Comparison of ENCODE assay signal across 26 cellular contexts in genomic region chr11:82680252-82680651, GRCh38. TPM values are rescaled to one million over a fixed set of nuclear protein-coding genes. Genes with fewer than 3 reads are reported as not detected.
DNase-seq lines count a peak whose midpoint lies in the region; ATAC-seq and TF ChIP-seq lines count a peak whose summit lies in the region.
"Had no signal": no experiment of that assay in that cellular context is flagged by ENCODE, and none has a peak within 500 bp of the region (broad histone marks: within the 10 kb centered on the region; RNA-seq: fewer than 3 reads in every experiment).

No MANE protein-coding gene starts in this region.

- H3K9me3 ChIP-seq in mucosa of descending colon (no peaks in the 10 kb centered on the region), OCI-LY7 (ENCODE audit: low read length) (no peaks in the 10 kb centered on the region)
- H3K9me3 ChIP-seq: pancreas had no signal

- H3K9me2 ChIP-seq in OCI-LY7 (ENCODE audit: insufficient read depth, low read length): no peaks in the 10 kb centered on the region

- no peak overlapping the region for H3K4me2 ChIP-seq in OCI-LY7 (ENCODE audit: low read length)

- TF ChIP-seq CTCF in mucosa of descending colon (IDR thresholded peaks at IDR 0.05): no peak
- TF ChIP-seq CTCF in endothelial cell (IDR thresholded peaks at IDR 0.05; ENCODE audit: unreplicated experiment): no peak
- no peak for TF ChIP-seq CTCF in OCI-LY7 (conservative IDR thresholded peaks at IDR 0.05; ENCODE audit: low read length)

- intact Hi-C loops in mucosa of descending colon (cut with DNase I, micrococcal nuclease): no loop called here
- intact Hi-C loops in OCI-LY7 (cut with micrococcal nuclease; ENCODE audit: unreplicated experiment): loop anchor here (10.0 kb wide), 1 partner anchor 1135 kb away; no protein-coding TSS in a partner anchor

- H3K4me3 ChIP-seq in mucosa of descending colon (no peak overlapping the region), OCI-LY7 (ENCODE audit: low read depth, low read length, poor library complexity, severe bottlenecking) (no peak overlapping the region)
- H3K4me3 ChIP-seq: GM12878, pancreas, Peyer's patch, SK-N-MC had no signal

- H3K27me3 Mint-ChIP-seq in endothelial cell (ENCODE audit: unreplicated experiment): no peaks in the 10 kb centered on the region
- peaks cover 29% of the 10 kb centered on the region for H3K27me3 Mint-ChIP-seq in activated naive CD8-positive, alpha-beta T cell treated with anti-CD3 and anti-CD28 coated beads for 36 hours

- H3K79me2 ChIP-seq in OCI-LY7 (ENCODE audit: insufficient read depth, low read depth, low read length): no peaks in the 10 kb centered on the region

- H3K36me3 ChIP-seq in mucosa of descending colon (ENCODE audit: low read depth): no peaks in the 10 kb centered on the region
- no peaks in the 10 kb centered on the region for H3K36me3 ChIP-seq in OCI-LY7 (ENCODE audit: insufficient read depth, low read length)
- H3K36me3 ChIP-seq: pancreas, Peyer's patch had no signal

- H3K9me3 Mint-ChIP-seq in endothelial cell (ENCODE audit: unreplicated experiment): no peaks in the 10 kb centered on the region
- peaks cover 2% of the 10 kb centered on the region for H3K9me3 Mint-ChIP-seq in activated naive CD8-positive, alpha-beta T cell treated with anti-CD3 and anti-CD28 coated beads for 36 hours
- H3K9me3 Mint-ChIP-seq: natural killer cell treated with Interleukin-12 subunit alpha and Interleukin-12 subunit beta and Interleukin-15 and Interleukin-18, amount 100 ng/mL, for 72 hours had no signal

- H3K4me3 Mint-ChIP-seq in endothelial cell (ENCODE audit: unreplicated experiment): no peak overlapping the region
- H3K4me3 Mint-ChIP-seq in activated naive CD8-positive, alpha-beta T cell treated with anti-CD3 and anti-CD28 coated beads for 36 hours: no peak overlapping the region
- H3K4me3 Mint-ChIP-seq: activated naive CD4-positive, alpha-beta T cell treated with anti-CD3 and anti-CD28 coated beads, Interleukin-2, amount 10 ng/mL, durations not matched to agents 7 days and 5 days; activated T-cell treated with anti-CD3 and anti-CD28 coated beads, Interleukin-2, amount 50 U/mL, for 4 hours; CD4-positive, CD25-positive, alpha-beta regulatory T cell; mesothelial cell of epicardium; natural killer cell treated with Interleukin-12 subunit alpha and Interleukin-12 subunit beta and Interleukin-15 and Interleukin-18, amount 100 ng/mL, for 72 hours had no signal

- DNase-seq in ELF-1 (ENCODE audit: low read depth, low spot score) (peak; percentile 69), LoVo (ENCODE audit: low spot score) (peak; percentile 52), T1000 (lab: John Stamatoyannopoulos, UW) (peak; percentile 29), mucosa of descending colon (peak in 2 of 3 donors; percentile 56 to 78), endothelial cell (ENCODE audit: low spot score) (no peak), OCI-LY7 (ENCODE audit: low spot score) (no peak)
- no peak for DNase-seq in activated naive CD8-positive, alpha-beta T cell treated with anti-CD3 and anti-CD28 coated beads for 36 hours
- DNase-seq: activated CD8-positive, alpha-beta memory T cell treated with anti-CD3 and anti-CD28 coated beads for 24 hours; activated naive CD4-positive, alpha-beta T cell treated with anti-CD3 and anti-CD28 coated beads, Interleukin-2, amount 10 ng/mL, durations not matched to agents 7 days and 5 days; activated T-cell treated with anti-CD3 and anti-CD28 coated beads, Interleukin-2, amount 50 U/mL, for 4 hours; CD4-positive, CD25-positive, alpha-beta regulatory T cell; cerebellar nuclear complex; DMS 273 treated with DMSO at 0.1 percent for 48 hours; effector memory CD4-positive, alpha-beta T cell; Karpas-422; NCI-H226; pancreas; Peyer's patch; stimulated activated naive CD4-positive, alpha-beta T cell had no signal

- H3K4me1 Mint-ChIP-seq in endothelial cell (ENCODE audit: unreplicated experiment): no peaks in the 10 kb centered on the region
- no peaks in the 10 kb centered on the region for H3K4me1 Mint-ChIP-seq in activated naive CD8-positive, alpha-beta T cell treated with anti-CD3 and anti-CD28 coated beads for 36 hours
- H3K4me1 Mint-ChIP-seq: activated naive CD4-positive, alpha-beta T cell treated with anti-CD3 and anti-CD28 coated beads, Interleukin-2, amount 10 ng/mL, durations not matched to agents 7 days and 5 days; mesothelial cell of epicardium had no signal

- no peak overlapping the region for H2AFZ ChIP-seq in OCI-LY7 (ENCODE audit: low read length)

- BruUV-seq in OCI-LY7 (replicated peaks; lab: Mats Ljungman, UMichigan): no TSS peak

- H4K20me1 ChIP-seq in OCI-LY7 (ENCODE audit: insufficient read depth, low read length): no peaks in the 10 kb centered on the region

- ATAC-seq in mucosa of descending colon: peak; percentile 82
- ATAC-seq in GM18517 (IDR thresholded peaks at IDR 0.05; ENCODE audit: unreplicated experiment): no peak
- ATAC-seq: activated CD4-positive, CD25-positive, alpha-beta regulatory T cell treated with anti-CD3 and anti-CD28 coated beads, Interleukin-2, amount 50 U/mL, for 24 hours; activated T-cell treated with anti-CD3 and anti-CD28 coated beads, Interleukin-2, amount 50 U/mL, for 4 hours; natural killer cell treated with Interleukin-12 subunit alpha and Interleukin-12 subunit beta and Interleukin-15 and Interleukin-18, amount 100 ng/mL, for 72 hours; pancreas had no signal

- no peak overlapping the region for H3K27ac ChIP-seq in OCI-LY7 (ENCODE audit: low read depth, low read length, poor library complexity, severe bottlenecking)
- H3K27ac ChIP-seq: pancreas, Peyer's patch, SK-N-MC had no signal

- H3K27ac Mint-ChIP-seq in endothelial cell (ENCODE audit: unreplicated experiment): no peak overlapping the region
- no peak overlapping the region for H3K27ac Mint-ChIP-seq in activated naive CD8-positive, alpha-beta T cell treated with anti-CD3 and anti-CD28 coated beads for 36 hours
- H3K27ac Mint-ChIP-seq: activated naive CD4-positive, alpha-beta T cell treated with anti-CD3 and anti-CD28 coated beads, Interleukin-2, amount 10 ng/mL, durations not matched to agents 7 days and 5 days; CD4-positive, CD25-positive, alpha-beta regulatory T cell; mesothelial cell of epicardium; natural killer cell treated with Interleukin-12 subunit alpha and Interleukin-12 subunit beta and Interleukin-15 and Interleukin-18, amount 100 ng/mL, for 72 hours had no signal

- CTCF ChIA-PET in OCI-LY7 (lab: Charles Lee; ENCODE audit: unreplicated experiment): no interaction called here

- POLR2A ChIA-PET in OCI-LY7 (lab: Charles Lee): interaction anchor here (0.6 kb wide), 1 partner anchor 954 kb away, joined by 3 read pairs; no protein-coding TSS in a partner anchor

- H3K36me3 Mint-ChIP-seq in endothelial cell (ENCODE audit: low read depth, unreplicated experiment): no peaks in the 10 kb centered on the region
- H3K36me3 Mint-ChIP-seq in activated naive CD8-positive, alpha-beta T cell treated with anti-CD3 and anti-CD28 coated beads for 36 hours: peaks cover 3% of the 10 kb centered on the region
- H3K36me3 Mint-ChIP-seq: activated naive CD4-positive, alpha-beta T cell treated with anti-CD3 and anti-CD28 coated beads, Interleukin-2, amount 10 ng/mL, durations not matched to agents 7 days and 5 days; CD4-positive, CD25-positive, alpha-beta regulatory T cell; natural killer cell treated with Interleukin-12 subunit alpha and Interleukin-12 subunit beta and Interleukin-15 and Interleukin-18, amount 100 ng/mL, for 72 hours had no signal

- H3K4me1 ChIP-seq in mucosa of descending colon (ENCODE audit: low read depth) (no peaks in the 10 kb centered on the region), OCI-LY7 (ENCODE audit: insufficient read depth, low read length, poor library complexity, severe bottlenecking) (no peaks in the 10 kb centered on the region)
- H3K4me1 ChIP-seq: pancreas, Peyer's patch had no signal

RNA-seq across cellular contexts. Expression of gene FAM181B, which starts 53.4 kb away (rescaled TPM):
- 1 to 10 TPM in 1 of 3 donors, under 1 TPM in 1, not detected in 1; 0.19 to 1.3 TPM for total RNA-seq in mucosa of descending colon
- 1.0 TPM for total RNA-seq in endothelial cell (ENCODE audit: unreplicated experiment)
- not detected in 2 replicates for total RNA-seq in OCI-LY7 (2014; rRNA removed; shearing (Covaris generic))
- total RNA-seq in OCI-LY7 (2022): not detected in 2 replicates
- not detected for total RNA-seq in activated naive CD8-positive, alpha-beta T cell treated with anti-CD3 and anti-CD28 coated beads for 36 hours
- total RNA-seq: activated T-cell treated with anti-CD3 and anti-CD28 coated beads, Interleukin-2, amount 50 U/mL, for 4 hours; CD4-positive, CD25-positive, alpha-beta regulatory T cell; GM12878; natural killer cell treated with Interleukin-12 subunit alpha and Interleukin-12 subunit beta and Interleukin-15 and Interleukin-18, amount 100 ng/mL, for 72 hours; T-helper 2 cell treated with Interferon-gamma antibody and Interleukin-4, amounts not matched to agents 100 ng/mL and 5 ng/mL, for 36 hours had no signal

Comparison
In these comparisons a context has a peak if more than half of its experiments do, and no peak if none do; other contexts are left out.
1. DNase-seq: peak in ELF-1 (single experiment), LoVo (single experiment), T1000 (single experiment) and mucosa of descending colon (2 of 3); none in endothelial cell (single experiment), OCI-LY7 (single experiment) and activated naive CD8-positive, alpha-beta T cell treated with anti-CD3 and anti-CD28 coated beads for 36 hours (single experiment).